In the genomic region with DNA sequence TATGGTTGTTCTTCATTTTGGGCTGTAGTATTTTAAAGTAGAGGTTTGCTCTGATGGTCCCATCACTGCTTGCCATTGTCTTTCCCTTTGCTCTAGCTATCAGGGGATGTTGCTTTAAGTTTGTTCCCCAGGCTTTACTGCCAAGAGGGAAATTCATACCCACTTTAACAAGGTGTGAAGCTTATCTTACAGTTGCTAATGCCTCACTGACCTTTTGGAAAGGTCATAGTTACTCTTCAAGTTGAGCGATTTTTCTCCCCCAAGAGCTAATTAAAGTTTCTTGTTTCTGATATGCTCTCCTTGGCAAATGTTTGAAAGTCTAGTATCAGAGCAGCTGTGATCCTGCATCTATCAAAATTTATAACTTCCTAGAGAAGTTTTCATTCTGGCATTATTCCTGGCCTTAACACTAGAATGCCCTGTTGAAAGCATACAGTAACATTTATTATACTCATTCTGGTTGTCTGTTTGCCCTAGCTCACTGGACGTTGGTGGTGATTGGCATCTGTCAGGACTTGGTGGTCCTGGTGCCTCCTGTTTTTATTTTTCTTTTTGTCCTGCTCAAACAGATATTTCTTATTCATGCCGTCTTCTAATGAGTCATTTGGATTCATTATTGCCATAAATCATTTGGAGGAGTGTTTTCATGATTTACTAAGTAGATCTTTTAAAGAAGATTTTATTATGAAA, we compare ENCODE assay signal across 1 cellular context.
TF ChIP-seq lines count a peak whose summit lies in the region.

No MANE protein-coding gene starts in this region.

TF ChIP-seq in K562, 482 proteins besides CTCF, POLR2A, EP300 and RAD21:
- TF ChIP-seq HMG20B (CRISPR knock-in tag; IDR thresholded peaks at IDR 0.05) = no peak
- no peak for TF ChIP-seq MCM7 (IDR thresholded peaks at IDR 0.05)
- no peak for TF ChIP-seq NR2C2 (CRISPR knock-in tag; IDR thresholded peaks at IDR 0.05)
- TF ChIP-seq NR2C2 (tag; IDR thresholded peaks at IDR 0.05) = no peak
- no peak for TF ChIP-seq ZC3H8 (IDR thresholded peaks at IDR 0.05)
- no peak for TF ChIP-seq HMGN3 (IDR thresholded peaks at IDR 0.05; ENCODE audit: borderline replicate concordance, extremely low read depth, insufficient read length, low read depth, low read length)
- TF ChIP-seq, protein P1, sequence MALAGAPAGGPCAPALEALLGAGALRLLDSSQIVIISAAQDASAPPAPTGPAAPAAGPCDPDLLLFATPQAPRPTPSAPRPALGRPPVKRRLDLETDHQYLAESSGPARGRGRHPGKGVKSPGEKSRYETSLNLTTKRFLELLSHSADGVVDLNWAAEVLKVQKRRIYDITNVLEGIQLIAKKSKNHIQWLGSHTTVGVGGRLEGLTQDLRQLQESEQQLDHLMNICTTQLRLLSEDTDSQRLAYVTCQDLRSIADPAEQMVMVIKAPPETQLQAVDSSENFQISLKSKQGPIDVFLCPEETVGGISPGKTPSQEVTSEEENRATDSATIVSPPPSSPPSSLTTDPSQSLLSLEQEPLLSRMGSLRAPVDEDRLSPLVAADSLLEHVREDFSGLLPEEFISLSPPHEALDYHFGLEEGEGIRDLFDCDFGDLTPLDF (CRISPR knock-in tag; IDR thresholded peaks at IDR 0.05) = no peak
- TF ChIP-seq, protein P2, sequence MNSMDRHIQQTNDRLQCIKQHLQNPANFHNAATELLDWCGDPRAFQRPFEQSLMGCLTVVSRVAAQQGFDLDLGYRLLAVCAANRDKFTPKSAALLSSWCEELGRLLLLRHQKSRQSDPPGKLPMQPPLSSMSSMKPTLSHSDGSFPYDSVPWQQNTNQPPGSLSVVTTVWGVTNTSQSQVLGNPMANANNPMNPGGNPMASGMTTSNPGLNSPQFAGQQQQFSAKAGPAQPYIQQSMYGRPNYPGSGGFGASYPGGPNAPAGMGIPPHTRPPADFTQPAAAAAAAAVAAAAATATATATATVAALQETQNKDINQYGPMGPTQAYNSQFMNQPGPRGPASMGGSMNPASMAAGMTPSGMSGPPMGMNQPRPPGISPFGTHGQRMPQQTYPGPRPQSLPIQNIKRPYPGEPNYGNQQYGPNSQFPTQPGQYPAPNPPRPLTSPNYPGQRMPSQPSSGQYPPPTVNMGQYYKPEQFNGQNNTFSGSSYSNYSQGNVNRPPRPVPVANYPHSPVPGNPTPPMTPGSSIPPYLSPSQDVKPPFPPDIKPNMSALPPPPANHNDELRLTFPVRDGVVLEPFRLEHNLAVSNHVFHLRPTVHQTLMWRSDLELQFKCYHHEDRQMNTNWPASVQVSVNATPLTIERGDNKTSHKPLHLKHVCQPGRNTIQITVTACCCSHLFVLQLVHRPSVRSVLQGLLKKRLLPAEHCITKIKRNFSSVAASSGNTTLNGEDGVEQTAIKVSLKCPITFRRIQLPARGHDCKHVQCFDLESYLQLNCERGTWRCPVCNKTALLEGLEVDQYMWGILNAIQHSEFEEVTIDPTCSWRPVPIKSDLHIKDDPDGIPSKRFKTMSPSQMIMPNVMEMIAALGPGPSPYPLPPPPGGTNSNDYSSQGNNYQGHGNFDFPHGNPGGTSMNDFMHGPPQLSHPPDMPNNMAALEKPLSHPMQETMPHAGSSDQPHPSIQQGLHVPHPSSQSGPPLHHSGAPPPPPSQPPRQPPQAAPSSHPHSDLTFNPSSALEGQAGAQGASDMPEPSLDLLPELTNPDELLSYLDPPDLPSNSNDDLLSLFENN (IDR thresholded peaks at IDR 0.05; ENCODE audit: low read depth in 2 of 2, low read length in 2 of 2) = no peak
- no peak for TF ChIP-seq DDX20 (tag; IDR thresholded peaks at IDR 0.05; ENCODE audit: low read depth)
- TF ChIP-seq GABPB2 (CRISPR knock-in tag; conservative IDR thresholded peaks at IDR 0.05) = no peak
- TF ChIP-seq, protein P3, sequence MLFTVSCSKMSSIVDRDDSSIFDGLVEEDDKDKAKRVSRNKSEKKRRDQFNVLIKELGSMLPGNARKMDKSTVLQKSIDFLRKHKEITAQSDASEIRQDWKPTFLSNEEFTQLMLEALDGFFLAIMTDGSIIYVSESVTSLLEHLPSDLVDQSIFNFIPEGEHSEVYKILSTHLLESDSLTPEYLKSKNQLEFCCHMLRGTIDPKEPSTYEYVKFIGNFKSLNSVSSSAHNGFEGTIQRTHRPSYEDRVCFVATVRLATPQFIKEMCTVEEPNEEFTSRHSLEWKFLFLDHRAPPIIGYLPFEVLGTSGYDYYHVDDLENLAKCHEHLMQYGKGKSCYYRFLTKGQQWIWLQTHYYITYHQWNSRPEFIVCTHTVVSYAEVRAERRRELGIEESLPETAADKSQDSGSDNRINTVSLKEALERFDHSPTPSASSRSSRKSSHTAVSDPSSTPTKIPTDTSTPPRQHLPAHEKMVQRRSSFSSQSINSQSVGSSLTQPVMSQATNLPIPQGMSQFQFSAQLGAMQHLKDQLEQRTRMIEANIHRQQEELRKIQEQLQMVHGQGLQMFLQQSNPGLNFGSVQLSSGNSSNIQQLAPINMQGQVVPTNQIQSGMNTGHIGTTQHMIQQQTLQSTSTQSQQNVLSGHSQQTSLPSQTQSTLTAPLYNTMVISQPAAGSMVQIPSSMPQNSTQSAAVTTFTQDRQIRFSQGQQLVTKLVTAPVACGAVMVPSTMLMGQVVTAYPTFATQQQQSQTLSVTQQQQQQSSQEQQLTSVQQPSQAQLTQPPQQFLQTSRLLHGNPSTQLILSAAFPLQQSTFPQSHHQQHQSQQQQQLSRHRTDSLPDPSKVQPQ (CRISPR knock-in tag; IDR thresholded peaks at IDR 0.05; ENCODE audit: borderline replicate concordance) = no peak
- TF ChIP-seq, protein P4, sequence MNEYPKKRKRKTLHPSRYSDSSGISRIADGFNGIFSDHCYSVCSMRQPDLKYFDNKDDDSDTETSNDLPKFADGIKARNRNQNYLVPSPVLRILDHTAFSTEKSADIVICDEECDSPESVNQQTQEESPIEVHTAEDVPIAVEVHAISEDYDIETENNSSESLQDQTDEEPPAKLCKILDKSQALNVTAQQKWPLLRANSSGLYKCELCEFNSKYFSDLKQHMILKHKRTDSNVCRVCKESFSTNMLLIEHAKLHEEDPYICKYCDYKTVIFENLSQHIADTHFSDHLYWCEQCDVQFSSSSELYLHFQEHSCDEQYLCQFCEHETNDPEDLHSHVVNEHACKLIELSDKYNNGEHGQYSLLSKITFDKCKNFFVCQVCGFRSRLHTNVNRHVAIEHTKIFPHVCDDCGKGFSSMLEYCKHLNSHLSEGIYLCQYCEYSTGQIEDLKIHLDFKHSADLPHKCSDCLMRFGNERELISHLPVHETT (CRISPR knock-in tag; conservative IDR thresholded peaks at IDR 0.05 in 1 of 2, IDR thresholded peaks at IDR 0.05 in 1 of 2) = no peak
